In the genomic region with DNA sequence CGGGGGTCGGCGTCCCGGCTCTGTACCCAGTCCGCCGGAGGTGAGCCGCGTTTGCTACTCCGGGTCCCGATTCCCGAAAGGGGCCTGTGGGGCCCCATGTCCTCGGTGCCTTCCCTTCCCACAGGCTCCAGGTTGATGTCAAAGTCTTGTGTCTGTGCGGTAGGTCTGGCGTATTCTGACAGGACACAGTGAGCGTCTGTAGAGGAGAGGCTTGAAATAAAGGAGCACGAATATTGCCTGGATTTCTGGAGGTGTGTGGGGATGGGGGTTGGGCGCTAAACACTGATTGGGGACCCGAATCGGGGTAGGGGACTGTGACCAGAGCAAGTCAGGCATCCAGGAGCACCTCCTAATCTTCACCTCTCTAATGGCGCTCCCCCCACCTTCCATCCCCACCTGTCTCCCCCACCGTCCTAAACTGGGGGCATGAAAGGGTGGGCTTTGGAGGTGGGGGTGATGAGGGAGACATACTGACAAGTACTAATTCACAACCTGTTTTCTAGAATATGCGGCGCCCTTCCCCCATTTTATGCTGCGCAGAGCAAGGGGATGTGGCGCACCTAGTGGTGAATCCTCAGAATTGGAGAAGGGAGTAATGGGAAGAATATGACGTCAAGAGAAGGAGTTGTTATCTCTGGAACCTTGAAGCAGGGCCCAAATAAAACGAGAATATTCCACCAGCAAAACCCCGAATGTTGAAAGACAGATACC, we compare ENCODE assay signal across 1 cellular context.
TF ChIP-seq lines count a peak whose summit lies in the region.

No MANE protein-coding gene starts in this region.

TF ChIP-seq in HEK293, 187 proteins besides CTCF, POLR2A, EP300 and RAD21 (continued from another document):
- TF ChIP-seq ZNF221 (tag by site-specific recombination; IDR thresholded peaks at IDR 0.05; ENCODE audit: borderline replicate concordance): no peak
- TF ChIP-seq, protein P1, sequence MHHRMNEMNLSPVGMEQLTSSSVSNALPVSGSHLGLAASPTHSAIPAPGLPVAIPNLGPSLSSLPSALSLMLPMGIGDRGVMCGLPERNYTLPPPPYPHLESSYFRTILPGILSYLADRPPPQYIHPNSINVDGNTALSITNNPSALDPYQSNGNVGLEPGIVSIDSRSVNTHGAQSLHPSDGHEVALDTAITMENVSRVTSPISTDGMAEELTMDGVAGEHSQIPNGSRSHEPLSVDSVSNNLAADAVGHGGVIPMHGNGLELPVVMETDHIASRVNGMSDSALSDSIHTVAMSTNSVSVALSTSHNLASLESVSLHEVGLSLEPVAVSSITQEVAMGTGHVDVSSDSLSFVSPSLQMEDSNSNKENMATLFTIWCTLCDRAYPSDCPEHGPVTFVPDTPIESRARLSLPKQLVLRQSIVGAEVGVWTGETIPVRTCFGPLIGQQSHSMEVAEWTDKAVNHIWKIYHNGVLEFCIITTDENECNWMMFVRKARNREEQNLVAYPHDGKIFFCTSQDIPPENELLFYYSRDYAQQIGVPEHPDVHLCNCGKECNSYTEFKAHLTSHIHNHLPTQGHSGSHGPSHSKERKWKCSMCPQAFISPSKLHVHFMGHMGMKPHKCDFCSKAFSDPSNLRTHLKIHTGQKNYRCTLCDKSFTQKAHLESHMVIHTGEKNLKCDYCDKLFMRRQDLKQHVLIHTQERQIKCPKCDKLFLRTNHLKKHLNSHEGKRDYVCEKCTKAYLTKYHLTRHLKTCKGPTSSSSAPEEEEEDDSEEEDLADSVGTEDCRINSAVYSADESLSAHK (tag by site-specific recombination; IDR thresholded peaks at IDR 0.05): no peak
- TF ChIP-seq ZBTB21 (tag by site-specific recombination; IDR thresholded peaks at IDR 0.05): peak; percentile 85
- TF ChIP-seq ZNF660 (tag by site-specific recombination; IDR thresholded peaks at IDR 0.05): 0 out of 2 replicates have a peak, but pooled peaks have one; percentile 34
- TF ChIP-seq, protein P2, sequence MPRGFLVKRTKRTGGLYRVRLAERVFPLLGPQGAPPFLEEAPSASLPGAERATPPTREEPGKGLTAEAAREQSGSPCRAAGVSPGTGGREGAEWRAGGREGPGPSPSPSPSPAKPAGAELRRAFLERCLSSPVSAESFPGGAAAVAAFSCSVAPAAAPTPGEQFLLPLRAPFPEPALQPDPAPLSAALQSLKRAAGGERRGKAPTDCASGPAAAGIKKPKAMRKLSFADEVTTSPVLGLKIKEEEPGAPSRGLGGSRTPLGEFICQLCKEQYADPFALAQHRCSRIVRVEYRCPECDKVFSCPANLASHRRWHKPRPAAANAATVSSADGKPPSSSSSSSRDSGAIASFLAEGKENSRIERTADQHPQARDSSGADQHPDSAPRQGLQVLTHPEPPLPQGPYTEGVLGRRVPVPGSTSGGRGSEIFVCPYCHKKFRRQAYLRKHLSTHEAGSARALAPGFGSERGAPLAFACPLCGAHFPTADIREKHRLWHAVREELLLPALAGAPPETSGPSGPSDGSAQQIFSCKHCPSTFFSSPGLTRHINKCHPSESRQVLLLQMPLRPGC (tag by site-specific recombination; IDR thresholded peaks at IDR 0.05): no peak
